ENCODE assay signal across 19 cellular contexts in genomic region chr16:88774544-88775393, GRCh38. TPM values are rescaled to one million over a fixed set of nuclear protein-coding genes. Genes with fewer than 3 reads are reported as not detected.
DNase-seq lines count a peak whose midpoint lies in the region; ATAC-seq and TF ChIP-seq lines count a peak whose summit lies in the region.
"Had no signal": no experiment of that assay in that cellular context is flagged by ENCODE, and none has a peak within 500 bp of the region (broad histone marks: within the 10 kb centered on the region; RNA-seq: fewer than 3 reads in every experiment).

No MANE protein-coding gene starts in this region.

- no peak overlapping the region for H3K27ac Mint-ChIP-seq in GM23338
- H3K27ac Mint-ChIP-seq in T-helper 17 cell: peak overlapping the region; percentile 62
- H3K27ac Mint-ChIP-seq: activated CD8-positive, alpha-beta memory T cell treated with anti-CD3 and anti-CD28 coated beads, Interleukin-2, amount 10 ng/mL, durations not matched to agents 7 days and 5 days had no signal

- H4K20me1 ChIP-seq in GM23338 (replicated peaks; ENCODE audit: insufficient read depth): no peaks in the 10 kb centered on the region
- H4K20me1 ChIP-seq in hepatocyte (ENCODE audit: insufficient read depth, poor library complexity, severe bottlenecking): peaks cover 4% of the 10 kb centered on the region

- H3K36me3 Mint-ChIP-seq in GM23338 (ENCODE audit: low read depth): no peaks in the 10 kb centered on the region
- no peaks in the 10 kb centered on the region for H3K36me3 Mint-ChIP-seq in T-helper 17 cell (ENCODE audit: low read depth)
- H3K36me3 Mint-ChIP-seq: CD4-positive, CD25-positive, alpha-beta regulatory T cell had no signal

- H3K4me2 ChIP-seq in GM23338 (no peak overlapping the region), hepatocyte (peak overlapping the region; percentile 65)

- no peak overlapping the region for H3K4me3 Mint-ChIP-seq in GM23338
- no peak overlapping the region for H3K4me3 Mint-ChIP-seq in T-helper 17 cell
- H3K4me3 Mint-ChIP-seq: activated CD8-positive, alpha-beta memory T cell treated with anti-CD3 and anti-CD28 coated beads, Interleukin-2, amount 10 ng/mL, durations not matched to agents 7 days and 5 days had no signal

- H3K27me3 ChIP-seq in GM23338 (ENCODE audit: insufficient read depth) (no peaks in the 10 kb centered on the region), hepatocyte (no peaks in the 10 kb centered on the region), stomach (no peaks in the 10 kb centered on the region)
- H3K27me3 ChIP-seq: ascending aorta had no signal

- H3K9me2 ChIP-seq in GM23338 (ENCODE audit: insufficient read depth) (no peaks in the 10 kb centered on the region), hepatocyte (replicated peaks; ENCODE audit: insufficient read depth) (no peaks in the 10 kb centered on the region)

- peaks cover 49% of the 10 kb centered on the region for H3K79me2 ChIP-seq in GM23338 (replicated peaks; ENCODE audit: insufficient read depth)
- H3K79me2 ChIP-seq in hepatocyte: peaks cover 57% of the 10 kb centered on the region

- no peak for ATAC-seq in GM23338
- no peak for ATAC-seq in T-helper 17 cell
- ATAC-seq in HG02870 (IDR thresholded peaks at IDR 0.05; ENCODE audit: unreplicated experiment): no peak
- ATAC-seq: activated CD8-positive, alpha-beta memory T cell treated with anti-CD3 and anti-CD28 coated beads, Interleukin-2, amount 10 ng/mL, durations not matched to agents 7 days and 5 days had no signal

- H2AFZ ChIP-seq in GM23338: no peak overlapping the region
- H2AFZ ChIP-seq in hepatocyte: no peak overlapping the region

- TF ChIP-seq CTCF in GM23338 (conservative IDR thresholded peaks at IDR 0.05; ENCODE audit: low read depth in 2 of 2) (no peak), hepatocyte (IDR thresholded peaks at IDR 0.05; ENCODE audit: poor library complexity) (no peak), stomach (IDR thresholded peaks at IDR 0.05) (no peak)

- intact Hi-C loops in stomach (cut with DNase I; ENCODE audit: low total_unique reads): no loop called here

- H3K27me3 Mint-ChIP-seq in GM23338 (ENCODE audit: insufficient read depth, low read depth, poor library complexity) (peaks cover 21% of the 10 kb centered on the region), T-helper 17 cell (no peaks in the 10 kb centered on the region)
- H3K27me3 Mint-ChIP-seq: activated CD8-positive, alpha-beta memory T cell treated with anti-CD3 and anti-CD28 coated beads, Interleukin-2, amount 10 ng/mL, durations not matched to agents 7 days and 5 days; CD4-positive, CD25-positive, alpha-beta regulatory T cell had no signal

- 0 out of 2 replicates have a peak, but pooled peaks cover 3% of the 10 kb centered on the region for H3F3A ChIP-seq in GM23338 (replicated peaks; ENCODE audit: low read depth)

- H3K9me3 Mint-ChIP-seq in GM23338: no peaks in the 10 kb centered on the region; the same call in 2 of the 3 replicates
- H3K9me3 Mint-ChIP-seq: CD4-positive, CD25-positive, alpha-beta regulatory T cell had no signal

- H3K27ac ChIP-seq in GM23338 (ENCODE audit: low read depth) (peak overlapping the region; percentile 32; the same call in 1 of the 2 replicates), hepatocyte (peak overlapping the region; percentile 44), stomach (peak overlapping the region in 3 of 5 donors; percentile 37 to 96 (median 77))
- H3K27ac ChIP-seq: ascending aorta had no signal

- H3K36me3 ChIP-seq in GM23338 (ENCODE audit: insufficient read depth) (no peaks in the 10 kb centered on the region), hepatocyte (replicated peaks; ENCODE audit: insufficient read depth, low read depth) (no peaks in the 10 kb centered on the region), stomach (peaks cover 0 to 7% (median 2%) of the 10 kb centered on the region in 4 donors)
- H3K36me3 ChIP-seq: ascending aorta had no signal

- no peak for TF ChIP-seq POLR2A in stomach (IDR thresholded peaks at IDR 0.05)

- no peaks in the 10 kb centered on the region for H3K9me3 ChIP-seq in T-helper 17 cell (ENCODE audit: control insufficient read depth, low read length, poor library complexity, severe bottlenecking)
- H3K9me3 ChIP-seq in hepatocyte (ENCODE audit: low read depth): no peaks in the 10 kb centered on the region
- H3K9me3 ChIP-seq in stomach: no peaks in the 10 kb centered on the region
- H3K9me3 ChIP-seq: ascending aorta had no signal

- TF ChIP-seq EP300 in stomach (IDR thresholded peaks at IDR 0.05): no peak

- H3K4me1 ChIP-seq in GM23338 (ENCODE audit: insufficient read depth): peaks cover 31% of the 10 kb centered on the region; the same call in 1 of the 2 replicates
- H3K4me1 ChIP-seq in hepatocyte (ENCODE audit: insufficient read depth): peaks cover 51% of the 10 kb centered on the region
- peaks cover 52 to 96% (median 77%) of the 10 kb centered on the region in 4 donors for H3K4me1 ChIP-seq in stomach

- H3K4me1 Mint-ChIP-seq in GM23338 (peaks cover 39% of the 10 kb centered on the region), T-helper 17 cell (peaks cover 24% of the 10 kb centered on the region)

- 95% methylated on average over 32 of the region's 32 CpGs for WGBS in hepatocyte (ENCODE audit: low lambda C conversion rate, missing lambda C conversion rate)
- 91 to 96% (median 95%) methylated on average over 31 to 32 of the region's 32 CpGs for WGBS in stomach, 5 donors

- DNase-seq in GM23338 (ENCODE audit: low spot score) (no peak), T-helper 17 cell (peak in 1 of 3 donors; percentile 10), hepatocyte (ENCODE audit: low spot score) (no peak), stomach (no peak), HuH-7 (ENCODE audit: low spot score) (no peak), globus pallidus (ENCODE audit: low spot score) (no peak)
- DNase-seq: activated CD4-positive, CD25-positive, alpha-beta regulatory T cell; activated CD8-positive, alpha-beta memory T cell treated with anti-CD3 and anti-CD28 coated beads, Interleukin-2, amount 10 ng/mL, durations not matched to agents 7 days and 5 days; activated naive CD4-positive, alpha-beta T cell treated with Interleukin-2 at 50 U/mL for 16 hours; CD4-positive, CD25-positive, alpha-beta regulatory T cell; DND-41; head of caudate nucleus; NCI-H2171 treated with DMSO at 0.1 percent for 48 hours; nucleus accumbens; stimulated activated CD4-positive, alpha-beta T cell treated with anti-CD3 and anti-CD28 coated beads, Interleukin-2, amount 100 ng/mL, for 48 hours; T-helper 1 cell had no signal

- H3K4me3 ChIP-seq in GM23338: no peak overlapping the region
- no peak overlapping the region for H3K4me3 ChIP-seq in hepatocyte
- H3K4me3 ChIP-seq in stomach: no peak overlapping the region
- H3K4me3 ChIP-seq: ascending aorta, coronary artery had no signal

TF ChIP-seq in GM23338, 12 proteins besides CTCF, POLR2A, EP300 and RAD21 (continues in another document):
- TF ChIP-seq ZNF114 (CRISPR knock-in tag; IDR thresholded peaks at IDR 0.05): no peak
- no peak for TF ChIP-seq REST (IDR thresholded peaks at IDR 0.05; ENCODE audit: unreplicated experiment)
- no peak for TF ChIP-seq CREB1 (CRISPR knock-in tag; IDR thresholded peaks at IDR 0.05; ENCODE audit: low read depth)

RNA-seq across cellular contexts. Expression of gene PIEZO1, which starts 10.3 kb away (rescaled TPM):
- total RNA-seq in GM23338 (2014; rRNA removed; shearing (Covaris generic)): 56.2 and 70.1 TPM in 2 replicates
- polyA plus RNA-seq in GM23338 (2016; fragmentation: Nextera tagmentation; extraction: Ambion mirVana) (29.6 and 30.4 TPM in 2 replicates), hepatocyte (70.6 and 87.9 TPM in 2 replicates), stomach (100 to 1,000 TPM in 1 of 3 donors, 10 to 100 TPM in 2; 43.7 to 153 (median 49.1) TPM)
- total RNA-seq in T-helper 17 cell (100 to 1,000 TPM; 272 to 318 TPM), hepatocyte (47.0 and 77.0 TPM in 2 replicates), stomach (100 to 1,000 TPM in 4 of 5 donors, 10 to 100 TPM in 1; 81.7 to 171 (median 128) TPM)

RNA-seq across cellular contexts. Expression of gene CDT1, which starts 28.8 kb away (rescaled TPM):
- 114 and 187 TPM in 2 replicates for total RNA-seq in GM23338 (2014; rRNA removed; shearing (Covaris generic))
- 32.6 and 36.1 TPM in 2 replicates for polyA plus RNA-seq in GM23338 (2016; fragmentation: Nextera tagmentation; extraction: Ambion mirVana)
- total RNA-seq in T-helper 17 cell: 1 to 10 TPM in 1 of 2 donors, under 1 TPM in 1; 0.42 to 1.3 TPM
- total RNA-seq in hepatocyte: 5.2 and 6.9 TPM in 2 replicates
- 5.1 and 6.8 TPM in 2 replicates for polyA plus RNA-seq in hepatocyte
- 100 to 1,000 TPM in 1 of 5 donors, 10 to 100 TPM in 1, 1 to 10 TPM in 3; 1.5 to 147 (median 8.7) TPM for total RNA-seq in stomach
- 1 to 10 TPM; 3.2 to 5.2 (median 4.1) TPM for polyA plus RNA-seq in stomach
- total RNA-seq: ascending aorta had no signal

RNA-seq across cellular contexts. Expression of gene APRT, which starts 37.0 kb away (rescaled TPM):
- total RNA-seq in GM23338 (2014; rRNA removed; shearing (Covaris generic)): 250 and 258 TPM in 2 replicates
- 522 and 536 TPM in 2 replicates for polyA plus RNA-seq in GM23338 (2016; fragmentation: Nextera tagmentation; extraction: Ambion mirVana)
- 100 to 1,000 TPM; 130 to 158 TPM for total RNA-seq in T-helper 17 cell
- 101 and 119 TPM in 2 replicates for total RNA-seq in hepatocyte
- 237 and 273 TPM in 2 replicates for polyA plus RNA-seq in hepatocyte
- 100 to 1,000 TPM in 2 of 5 donors, 10 to 100 TPM in 3; 18.1 to 340 (median 85.3) TPM for total RNA-seq in stomach
- polyA plus RNA-seq in stomach: 100 to 1,000 TPM; 224 to 250 (median 241) TPM
